Comparison of ENCODE assay signal across 25 cellular contexts in genomic region chr1:2591233-2591580, GRCh38. TPM values are rescaled to one million over a fixed set of nuclear protein-coding genes. Genes with fewer than 3 reads are reported as not detected.
"Had no signal": no experiment of that assay in that cellular context is flagged by ENCODE, and none has a peak within 500 bp of the region (broad histone marks: within the 10 kb centered on the region; RNA-seq: fewer than 3 reads in every experiment).

No MANE protein-coding gene starts in this region.

- DNase-seq: activated CD4-positive, alpha-beta memory T cell treated with anti-CD3 and anti-CD28 coated beads for 36 hours; activated CD4-positive, alpha-beta T cell treated with anti-CD3 and anti-CD28 coated beads, Interleukin-2, amount 10 ng/mL, durations not matched to agents 24 days and 14 days; activated CD4-positive, CD25-positive, alpha-beta regulatory T cell treated with anti-CD3 and anti-CD28 coated beads, Interleukin-2, amount 50 U/mL, for 72 hours; activated naive CD4-positive, alpha-beta T cell treated with Interleukin-2 at 50 U/mL for 16 hours; amygdala; NCI-H1092 treated with DMSO at 0.1 percent for 48 hours; NCI-H1417 treated with DMSO at 0.1 percent for 48 hours; NCI-H1694; NCI-H2029; NCI-H2107; NCI-H345; NCI-H510A; NCI-H526 treated with DMSO at 0.1 percent for 48 hours; NCI-H82; SIG-M5; T-helper 9 cell had no signal

- H3K4me3 Mint-ChIP-seq: activated CD4-positive, alpha-beta memory T cell treated with anti-CD3 and anti-CD28 coated beads for 36 hours; activated CD4-positive, alpha-beta T cell treated with anti-CD3 and anti-CD28 coated beads, Interleukin-2, amount 10 ng/mL, durations not matched to agents 24 days and 14 days; IgD-negative memory B cell; T-helper 17 cell; WTC11 had no signal

- H3K4me1 Mint-ChIP-seq: WTC11 had no signal

- H3K27me3 Mint-ChIP-seq: activated CD4-positive, alpha-beta memory T cell treated with anti-CD3 and anti-CD28 coated beads for 36 hours; activated CD4-positive, alpha-beta T cell treated with anti-CD3 and anti-CD28 coated beads, Interleukin-2, amount 10 ng/mL, durations not matched to agents 24 days and 14 days; brain; T-helper 17 cell had no signal

- FAIRE-seq: astrocyte had no signal

- H3K36me3 Mint-ChIP-seq: activated CD4-positive, alpha-beta memory T cell treated with anti-CD3 and anti-CD28 coated beads for 36 hours; IgD-negative memory B cell had no signal

- H3K9me3 Mint-ChIP-seq: activated CD4-positive, alpha-beta memory T cell treated with anti-CD3 and anti-CD28 coated beads for 36 hours; activated CD4-positive, alpha-beta T cell treated with anti-CD3 and anti-CD28 coated beads, Interleukin-2, amount 10 ng/mL, durations not matched to agents 24 days and 14 days; brain; IgD-negative memory B cell had no signal

- H3K4me3 ChIP-seq: cardiac muscle cell had no signal

- H3K9ac ChIP-seq: KMS-11 had no signal

- H3K36me3 ChIP-seq: cardiac muscle cell had no signal

- H3K27ac ChIP-seq: cardiac muscle cell, KMS-11 had no signal

- H3K27ac Mint-ChIP-seq: activated CD4-positive, alpha-beta memory T cell treated with anti-CD3 and anti-CD28 coated beads for 36 hours; activated CD4-positive, alpha-beta T cell treated with anti-CD3 and anti-CD28 coated beads, Interleukin-2, amount 10 ng/mL, durations not matched to agents 24 days and 14 days; T-helper 17 cell; WTC11 had no signal

RNA-seq across cellular contexts. Expression of gene MMEL1, which starts 41.6 kb away (rescaled TPM):
- total RNA-seq: astrocyte, cardiac muscle cell, MCF 10A, OCI-LY7, WTC11 had no signal
- polyA plus RNA-seq: cardiac muscle cell had no signal
